Comparison of ENCODE assay signal across 14 cellular contexts in genomic region chr11:45671246-45672171, GRCh38. TPM values are rescaled to one million over a fixed set of nuclear protein-coding genes. Genes with fewer than 3 reads are reported as not detected.
A peak's percentile ranks its signal among the peaks of the same experiment; 100 is the strongest.
DNase-seq lines count a peak whose midpoint lies in the region; ATAC-seq and TF ChIP-seq lines count a peak whose summit lies in the region.
"Had no signal": no experiment of that assay in that cellular context is flagged by ENCODE, and none has a peak within 500 bp of the region (broad histone marks: within the 10 kb centered on the region; RNA-seq: fewer than 3 reads in every experiment).

No MANE protein-coding gene starts in this region.

- no peak overlapping the region for H3K27ac ChIP-seq in A673 (ENCODE audit: low read depth, low read length, poor library complexity, severe bottlenecking)
- H3K27ac ChIP-seq in endodermal cell (ENCODE audit: low read depth, low read length), result no peak overlapping the region
- H3K27ac ChIP-seq: heart left ventricle, thoracic aorta had no signal

- DNase-seq in A673 (ENCODE audit: low spot score) (no peak), endodermal cell (no peak), occipital lobe (lab: John Stamatoyannopoulos, UW) (peak; percentile 72), cardiac septum (ENCODE audit: low spot score) (no peak), RKO (ENCODE audit: low spot score) (no peak)
- DNase-seq in activated naive CD4-positive, alpha-beta T cell treated with anti-CD3 and anti-CD28 coated beads, Interleukin-2, amount 50 U/mL, for 16 hours, result no peak
- DNase-seq: erythroblast, heart left ventricle, naive B cell, NCI-H2107, SHP77 treated with DMSO at 0.1 percent for 48 hours had no signal

- H3K4me1 ChIP-seq in A673 (ENCODE audit: insufficient read depth, low read length, poor library complexity, severe bottlenecking) (no peaks in the 10 kb centered on the region), endodermal cell (ENCODE audit: control insufficient read depth, insufficient read depth, low read length) (no peaks in the 10 kb centered on the region)
- H3K4me1 ChIP-seq: heart left ventricle had no signal

- H3K36me3 ChIP-seq in A673 (ENCODE audit: insufficient read depth, low read length, poor library complexity, severe bottlenecking), result no peaks in the 10 kb centered on the region
- H3K36me3 ChIP-seq in endodermal cell (ENCODE audit: control insufficient read depth, insufficient read depth, low read length), result no peaks in the 10 kb centered on the region
- H3K36me3 ChIP-seq: heart left ventricle, thoracic aorta had no signal

- no peak overlapping the region for H3K4me3 Mint-ChIP-seq in endodermal cell
- H3K4me3 Mint-ChIP-seq: naive B cell had no signal

- BruUV-seq in A673 (replicated peaks; lab: Mats Ljungman, UMichigan), result no TSS peak

- H3K27me3 ChIP-seq in A673 (replicated peaks; ENCODE audit: insufficient read depth, low read depth, low read length, poor library complexity) (no peaks in the 10 kb centered on the region), endodermal cell (ENCODE audit: control insufficient read depth, insufficient read depth, low read length, poor library complexity, severe bottlenecking) (peaks cover 15% of the 10 kb centered on the region)

- no peak for ATAC-seq in GM21717 (IDR thresholded peaks at IDR 0.05; ENCODE audit: unreplicated experiment)
- ATAC-seq: heart left ventricle had no signal

- no peak for TF ChIP-seq EP300 in Ishikawa (IDR thresholded peaks at IDR 0.05; ENCODE audit: borderline replicate concordance)

- no peaks in the 10 kb centered on the region for H3K36me3 Mint-ChIP-seq in endodermal cell (ENCODE audit: low read depth)

- H3K9ac ChIP-seq in endodermal cell (ENCODE audit: extremely low read depth, low read length, poor library complexity, severe bottlenecking), result no peak overlapping the region

- peaks cover 31% of the 10 kb centered on the region for H3K27me3 Mint-ChIP-seq in endodermal cell (ENCODE audit: insufficient read depth)

- intact Hi-C loops in A673 (cut with micrococcal nuclease; ENCODE audit: unreplicated experiment) (no loop called here), cardiac septum (cut with DNase I) (no loop called here)

- H3K9me3 ChIP-seq in A673 (ENCODE audit: low read depth, low read length, poor library complexity, severe bottlenecking), result no peaks in the 10 kb centered on the region
- H3K9me3 ChIP-seq in endodermal cell (ENCODE audit: control insufficient read depth, low read length), result no peaks in the 10 kb centered on the region
- H3K9me3 ChIP-seq: heart left ventricle, thoracic aorta had no signal

- TF ChIP-seq CTCF in A673 (conservative IDR thresholded peaks at IDR 0.05; ENCODE audit: low read depth, low read length), result 0 out of 2 replicates have a peak, but pooled peaks have one; percentile 23
- TF ChIP-seq CTCF in endodermal cell (conservative IDR thresholded peaks at IDR 0.05), result peak; percentile 54

- no peaks in the 10 kb centered on the region for H3K4me1 Mint-ChIP-seq in endodermal cell
- H3K4me1 Mint-ChIP-seq: naive B cell had no signal

- POLR2A ChIA-PET in A673 (lab: Charles Lee; ENCODE audit: low non-redundant PET), result no interaction called here

- WGBS in endodermal cell (ENCODE audit: insufficient coverage in 1 of 2, insufficient read length in 1 of 2), 2 experiments, result 86 to 87% methylated on average over 6 to 12 of the region's 12 CpGs

- no peak overlapping the region for H3K27ac Mint-ChIP-seq in endodermal cell

- H3K4me3 ChIP-seq in A673 (ENCODE audit: low read depth, low read length, poor library complexity, severe bottlenecking), result no peak overlapping the region
- H3K4me3 ChIP-seq in endodermal cell (ENCODE audit: low read length), result no peak overlapping the region
- H3K4me3 ChIP-seq: heart left ventricle, thoracic aorta had no signal

- no peaks in the 10 kb centered on the region for H3K9me3 Mint-ChIP-seq in endodermal cell
- H3K9me3 Mint-ChIP-seq: naive B cell had no signal

- CTCF ChIA-PET in A673 (lab: Charles Lee), result no interaction called here

- TF ChIP-seq RAD21 in Ishikawa (IDR thresholded peaks at IDR 0.05; ENCODE audit: low read depth), result 0 out of 2 replicates have a peak, but pooled peaks have one; percentile 7

TF ChIP-seq in Ishikawa, 13 proteins besides CTCF, POLR2A, EP300 and RAD21:
- TF ChIP-seq TEAD4 (IDR thresholded peaks at IDR 0.05), result no peak
- no peak for TF ChIP-seq TCF12 (IDR thresholded peaks at IDR 0.05; ENCODE audit: low read depth)
TF ChIP-seq in Ishikawa: peak in this region for 0.

RNA-seq across cellular contexts. Expression of gene CHST1, which starts 6.1 kb away (rescaled TPM):
- total RNA-seq in A673 (2021) (13.2 and 17.0 TPM in 2 replicates), endodermal cell (1 to 10 TPM in 1 of 2 donors, under 1 TPM in 1; 0.95 to 1.6 TPM), occipital lobe (10.5 TPM), cardiac septum (2.6 TPM)
- 3.1 TPM for polyA plus RNA-seq in endodermal cell (2013, experiment 1 of 2)
- 3.4 TPM for polyA plus RNA-seq in endodermal cell (2013, experiment 2 of 2)
